Comparison of ENCODE assay signal across 8 cellular contexts in genomic region chr12:112418596-112419268, GRCh38. TPM values are rescaled to one million over a fixed set of nuclear protein-coding genes. Genes with fewer than 3 reads are reported as not detected.
A peak's percentile ranks its signal among the peaks of the same experiment; 100 is the strongest.
DNase-seq lines count a peak whose midpoint lies in the region; ATAC-seq and TF ChIP-seq lines count a peak whose summit lies in the region.

Gene PTPN11 (plus strand): TSS chr12:112418947. CDS start chr12:112419112, 165 bp downstream.

- H3K36me3 ChIP-seq in GM23338 (ENCODE audit: insufficient read depth): no peaks in the 10 kb centered on the region
- H3K36me3 ChIP-seq in gastroesophageal sphincter: no peaks in the 10 kb centered on the region

- H3K27me3 ChIP-seq in GM23338 (ENCODE audit: insufficient read depth) (no peaks in the 10 kb centered on the region), gastroesophageal sphincter (no peaks in the 10 kb centered on the region)

- H3K4me1 Mint-ChIP-seq in GM23338: peaks cover 5% of the 10 kb centered on the region

- H3K27ac ChIP-seq in GM23338 (ENCODE audit: low read depth): peak within 1 kb of the TSS; percentile 99
- peak within 1 kb of the TSS; percentile 87 to 100 (median 99) for H3K27ac ChIP-seq in gastroesophageal sphincter

- H3K36me3 Mint-ChIP-seq in GM23338 (ENCODE audit: low read depth): peaks cover 4% of the 10 kb centered on the region; the same call in 1 of the 3 replicates

- WGBS in gastroesophageal sphincter (ENCODE audit: low coverage in 1 of 2), 2 donors: 0% methylated on average over 3 of the region's 86 CpGs; no CpG with 5 or more reads in 1 of the 2 donors

- TF ChIP-seq POLR2A in gastroesophageal sphincter (IDR thresholded peaks at IDR 0.05): peak; percentile 89 to 93

- no peaks in the 10 kb centered on the region for H3K9me2 ChIP-seq in GM23338 (ENCODE audit: insufficient read depth)

- ATAC-seq in GM23338 (peak; percentile 83), gastroesophageal sphincter (peak; percentile 92)

- peak within 1 kb of the TSS; percentile 93 for H3K4me2 ChIP-seq in GM23338

- H3K27ac Mint-ChIP-seq in GM23338: peak within 1 kb of the TSS; percentile 98

- TF ChIP-seq CTCF in GM23338 (conservative IDR thresholded peaks at IDR 0.05; ENCODE audit: low read depth in 2 of 2) (peak; percentile 56 to 62), gastroesophageal sphincter (IDR thresholded peaks at IDR 0.05) (peak in 3 of 4 experiments; percentile 23 to 67 (median 57))

- H3K4me3 Mint-ChIP-seq in GM23338: peak within 1 kb of the TSS; percentile 97

- peaks cover 55% of the 10 kb centered on the region for H3K79me2 ChIP-seq in GM23338 (replicated peaks; ENCODE audit: insufficient read depth)

- no peaks in the 10 kb centered on the region; the same call in 1 of the 3 replicates for H3K9me3 Mint-ChIP-seq in GM23338

- peaks cover 22% of the 10 kb centered on the region for H4K20me1 ChIP-seq in GM23338 (replicated peaks; ENCODE audit: insufficient read depth)

- no peak for TF ChIP-seq EP300 in gastroesophageal sphincter (IDR thresholded peaks at IDR 0.05)

- H2AFZ ChIP-seq in GM23338: peak within 1 kb of the TSS; percentile 97

- H3K4me1 ChIP-seq in GM23338 (ENCODE audit: insufficient read depth) (peaks cover 16% of the 10 kb centered on the region; the same call in 1 of the 2 replicates), gastroesophageal sphincter (peaks cover 0 to 54% (median 35%) of the 10 kb centered on the region in 3 donors)

- in situ Hi-C loops in G401 (cut with HindIII; ENCODE audit: low sequenced_read_pairs): no loop called here

- no peaks in the 10 kb centered on the region for H3K9me3 ChIP-seq in gastroesophageal sphincter

- H3K4me3 ChIP-seq in GM23338 (peak within 1 kb of the TSS; percentile 100), gastroesophageal sphincter (peak within 1 kb of the TSS; percentile 52 to 100)

- DNase-seq in G401 (ENCODE audit: low spot score) (peak; percentile 80), GM23338 (ENCODE audit: low spot score) (peak; percentile 88), LHCN-M2 (ENCODE audit: low read depth) (peak; percentile 72), SK-N-DZ (ENCODE audit: low spot score) (peak; percentile 77), nucleus accumbens (lab: John Stamatoyannopoulos, UW) (peak in 54 of 56 donors; percentile 49 to 95 (median 82)), superior temporal gyrus (ENCODE audit: extremely low spot score) (peak; percentile 69)
- DNase-seq in activated naive CD4-positive, alpha-beta T cell treated with Interleukin-2 at 50 U/mL for 16 hours: peak; percentile 91

- H3F3A ChIP-seq in GM23338 (replicated peaks; ENCODE audit: low read depth): peaks cover 17% of the 10 kb centered on the region; the same call in 1 of the 2 replicates

- peaks cover 16% of the 10 kb centered on the region for H3K27me3 Mint-ChIP-seq in GM23338 (ENCODE audit: insufficient read depth, low read depth, poor library complexity)

TF ChIP-seq in GM23338, 12 proteins besides CTCF, POLR2A, EP300 and RAD21 (continues in another document):
- TF ChIP-seq EZH2phosphoT487 (IDR thresholded peaks at IDR 0.05; ENCODE audit: unreplicated experiment): no peak
- TF ChIP-seq CREB1 (CRISPR knock-in tag; IDR thresholded peaks at IDR 0.05; ENCODE audit: low read depth): peak; percentile 99
- TF ChIP-seq STAT1 (IDR thresholded peaks at IDR 0.05; ENCODE audit: unreplicated experiment): no peak
- no peak for TF ChIP-seq ZNF114 (CRISPR knock-in tag; IDR thresholded peaks at IDR 0.05)
- TF ChIP-seq JUNB (IDR thresholded peaks at IDR 0.05; ENCODE audit: unreplicated experiment): no peak
- no peak for TF ChIP-seq REST (IDR thresholded peaks at IDR 0.05; ENCODE audit: unreplicated experiment)
- peak; percentile 96 for TF ChIP-seq POLR2AphosphoS5 (IDR thresholded peaks at IDR 0.05; ENCODE audit: low read depth)
- TF ChIP-seq, protein P1, sequence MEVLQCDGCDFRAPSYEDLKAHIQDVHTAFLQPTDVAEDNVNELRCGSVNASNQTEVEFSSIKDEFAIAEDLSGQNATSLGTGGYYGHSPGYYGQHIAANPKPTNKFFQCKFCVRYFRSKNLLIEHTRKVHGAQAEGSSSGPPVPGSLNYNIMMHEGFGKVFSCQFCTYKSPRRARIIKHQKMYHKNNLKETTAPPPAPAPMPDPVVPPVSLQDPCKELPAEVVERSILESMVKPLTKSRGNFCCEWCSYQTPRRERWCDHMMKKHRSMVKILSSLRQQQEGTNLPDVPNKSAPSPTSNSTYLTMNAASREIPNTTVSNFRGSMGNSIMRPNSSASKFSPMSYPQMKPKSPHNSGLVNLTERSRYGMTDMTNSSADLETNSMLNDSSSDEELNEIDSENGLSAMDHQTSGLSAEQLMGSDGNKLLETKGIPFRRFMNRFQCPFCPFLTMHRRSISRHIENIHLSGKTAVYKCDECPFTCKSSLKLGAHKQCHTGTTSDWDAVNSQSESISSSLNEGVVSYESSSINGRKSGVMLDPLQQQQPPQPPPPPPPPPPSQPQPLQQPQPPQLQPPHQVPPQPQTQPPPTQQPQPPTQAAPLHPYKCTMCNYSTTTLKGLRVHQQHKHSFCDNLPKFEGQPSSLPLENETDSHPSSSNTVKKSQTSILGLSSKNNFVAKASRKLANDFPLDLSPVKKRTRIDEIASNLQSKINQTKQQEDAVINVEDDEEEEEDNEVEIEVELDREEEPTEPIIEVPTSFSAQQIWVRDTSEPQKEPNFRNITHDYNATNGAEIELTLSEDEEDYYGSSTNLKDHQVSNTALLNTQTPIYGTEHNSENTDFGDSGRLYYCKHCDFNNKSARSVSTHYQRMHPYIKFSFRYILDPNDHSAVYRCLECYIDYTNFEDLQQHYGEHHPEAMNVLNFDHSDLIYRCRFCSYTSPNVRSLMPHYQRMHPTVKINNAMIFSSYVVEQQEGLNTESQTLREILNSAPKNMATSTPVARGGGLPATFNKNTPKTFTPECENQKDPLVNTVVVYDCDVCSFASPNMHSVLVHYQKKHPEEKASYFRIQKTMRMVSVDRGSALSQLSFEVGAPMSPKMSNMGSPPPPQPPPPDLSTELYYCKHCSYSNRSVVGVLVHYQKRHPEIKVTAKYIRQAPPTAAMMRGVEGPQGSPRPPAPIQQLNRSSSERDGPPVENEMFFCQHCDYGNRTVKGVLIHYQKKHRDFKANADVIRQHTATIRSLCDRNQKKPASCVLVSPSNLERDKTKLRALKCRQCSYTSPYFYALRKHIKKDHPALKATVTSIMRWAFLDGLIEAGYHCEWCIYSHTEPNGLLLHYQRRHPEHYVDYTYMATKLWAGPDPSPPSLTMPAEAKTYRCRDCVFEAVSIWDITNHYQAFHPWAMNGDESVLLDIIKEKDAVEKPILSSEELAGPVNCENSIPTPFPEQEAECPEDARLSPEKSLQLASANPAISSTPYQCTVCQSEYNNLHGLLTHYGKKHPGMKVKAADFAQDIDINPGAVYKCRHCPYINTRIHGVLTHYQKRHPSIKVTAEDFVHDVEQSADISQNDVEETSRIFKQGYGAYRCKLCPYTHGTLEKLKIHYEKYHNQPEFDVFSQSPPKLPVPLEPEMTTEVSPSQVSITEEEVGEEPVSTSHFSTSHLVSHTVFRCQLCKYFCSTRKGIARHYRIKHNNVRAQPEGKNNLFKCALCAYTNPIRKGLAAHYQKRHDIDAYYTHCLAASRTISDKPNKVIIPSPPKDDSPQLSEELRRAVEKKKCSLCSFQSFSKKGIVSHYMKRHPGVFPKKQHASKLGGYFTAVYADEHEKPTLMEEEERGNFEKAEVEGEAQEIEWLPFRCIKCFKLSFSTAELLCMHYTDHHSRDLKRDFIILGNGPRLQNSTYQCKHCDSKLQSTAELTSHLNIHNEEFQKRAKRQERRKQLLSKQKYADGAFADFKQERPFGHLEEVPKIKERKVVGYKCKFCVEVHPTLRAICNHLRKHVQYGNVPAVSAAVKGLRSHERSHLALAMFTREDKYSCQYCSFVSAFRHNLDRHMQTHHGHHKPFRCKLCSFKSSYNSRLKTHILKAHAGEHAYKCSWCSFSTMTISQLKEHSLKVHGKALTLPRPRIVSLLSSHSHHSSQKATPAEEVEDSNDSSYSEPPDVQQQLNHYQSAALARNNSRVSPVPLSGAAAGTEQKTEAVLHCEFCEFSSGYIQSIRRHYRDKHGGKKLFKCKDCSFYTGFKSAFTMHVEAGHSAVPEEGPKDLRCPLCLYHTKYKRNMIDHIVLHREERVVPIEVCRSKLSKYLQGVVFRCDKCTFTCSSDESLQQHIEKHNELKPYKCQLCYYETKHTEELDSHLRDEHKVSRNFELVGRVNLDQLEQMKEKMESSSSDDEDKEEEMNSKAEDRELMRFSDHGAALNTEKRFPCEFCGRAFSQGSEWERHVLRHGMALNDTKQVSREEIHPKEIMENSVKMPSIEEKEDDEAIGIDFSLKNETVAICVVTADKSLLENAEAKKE (CRISPR knock-in tag; IDR thresholded peaks at IDR 0.05): no peak
- TF ChIP-seq EZH2 (IDR thresholded peaks at IDR 0.05; ENCODE audit: low read depth, unreplicated experiment): no peak

RNA-seq across cellular contexts. Expression of gene PTPN11, which starts in this region (rescaled TPM):
- total RNA-seq in G401 (2014; rRNA removed; shearing (Covaris generic)): 21.3 and 39.9 TPM in 2 replicates
- 90.0 and 94.7 TPM in 2 replicates for total RNA-seq in GM23338 (2014; rRNA removed; shearing (Covaris generic))
- polyA plus RNA-seq in GM23338 (2016; fragmentation: Nextera tagmentation; extraction: Ambion mirVana): 71.9 and 87.0 TPM in 2 replicates
- total RNA-seq in LHCN-M2 (2014; rRNA removed): 90.3 and 97.0 TPM in 2 replicates
- polyA plus RNA-seq in LHCN-M2 (2012): 34.5 TPM
- 48.0 and 54.3 TPM in 2 replicates for polyA plus RNA-seq in SK-N-DZ (2014; cell fraction: cytosol; rRNA removed)
- 26.6 and 30.2 TPM in 2 replicates for polyA plus RNA-seq in SK-N-DZ (2014; cell fraction: nucleus; rRNA removed)
- total RNA-seq in gastroesophageal sphincter: 100 to 1,000 TPM; 131 to 178 (median 141) TPM

Comparison
In these comparisons a context has a peak if more than half of its experiments do, and no peak if none do; other contexts are left out.
1. Peak in every context shown above with its lines: DNase-seq, ATAC-seq, H3K4me3 ChIP-seq and H3K27ac ChIP-seq.